29 cellular contexts compared by ENCODE assay signal in the genomic region with DNA sequence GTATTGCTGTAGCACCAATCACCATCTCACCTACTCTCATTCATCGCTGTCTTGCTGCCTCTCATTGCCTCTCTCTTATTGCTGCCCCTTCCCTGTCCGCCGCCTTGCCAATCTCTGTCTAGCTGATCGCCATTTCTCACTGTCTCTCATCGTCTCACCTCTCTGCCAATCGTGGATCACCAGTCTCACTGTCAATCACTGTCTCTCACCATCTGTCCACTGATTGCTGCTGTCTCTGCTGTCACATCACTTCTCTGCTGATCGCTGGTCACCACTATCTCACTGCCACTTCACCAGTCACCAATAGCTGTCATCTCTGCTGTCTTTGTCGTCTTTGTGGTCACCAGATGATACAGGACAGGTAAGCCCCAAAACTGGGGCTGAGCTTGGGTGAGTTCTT. TPM values are rescaled to one million over a fixed set of nuclear protein-coding genes. Genes with fewer than 3 reads are reported as not detected.
"Had no signal": no experiment of that assay in that cellular context is flagged by ENCODE, and none has a peak within 500 bp of the region (broad histone marks: within the 10 kb centered on the region; RNA-seq: fewer than 3 reads in every experiment).

No MANE protein-coding gene starts in this region.

- H3K27me3 ChIP-seq: dorsolateral prefrontal cortex had no signal

- DNase-seq: dermis blood vessel endothelial cell; dorsolateral prefrontal cortex; effector CD4-positive, alpha-beta T cell; effector memory CD4-positive, alpha-beta T cell; esophagus squamous epithelium; foreskin fibroblast; foreskin melanocyte; gastrocnemius medialis; glutamatergic neuron; head of caudate nucleus; heart right ventricle; hippocampal formation; left cardiac atrium; left lung; left ventricle myocardium superior; lower lobe of right lung; mesenchymal stem cell; mucosa of descending colon; naive B cell had no signal

- H3K36me3 ChIP-seq: esophagus squamous epithelium, gastrocnemius medialis, heart right ventricle, left lung, lower lobe of right lung had no signal

- H3K36me3 Mint-ChIP-seq: mesothelial cell of epicardium, naive B cell had no signal

- H3K4me3 Mint-ChIP-seq: mesothelial cell of epicardium, naive B cell had no signal

- H3K4me1 ChIP-seq: gastrocnemius medialis, heart right ventricle, left lung, lower lobe of right lung had no signal

- FAIRE-seq: colon, endothelial cell of umbilical vein, islet of Langerhans, keratinocyte had no signal

- H3K9me3 ChIP-seq: esophagus squamous epithelium, gastrocnemius medialis, heart right ventricle, lower lobe of right lung, mucosa of descending colon had no signal

- H3K4me3 ChIP-seq: coronary artery, dorsolateral prefrontal cortex, esophagus squamous epithelium, gastrocnemius medialis, heart right ventricle, left lung, lower lobe of right lung, mucosa of descending colon had no signal

- H3K27ac ChIP-seq: coronary artery, dorsolateral prefrontal cortex, esophagus squamous epithelium, gastrocnemius medialis, heart right ventricle, left lung, lower lobe of right lung had no signal

- H3K27ac Mint-ChIP-seq: mesothelial cell of epicardium, naive B cell had no signal

- H3K4me1 Mint-ChIP-seq: mesothelial cell of epicardium had no signal

- ATAC-seq: gastrocnemius medialis, heart right ventricle, left cardiac atrium, left lung, left ventricle myocardium superior, lower lobe of right lung, mucosa of descending colon had no signal

RNA-seq across cellular contexts. Expression of a gene that starts 45.7 kb away (rescaled TPM):
- total RNA-seq: dermis blood vessel endothelial cell, endothelial cell of umbilical vein, glomerular endothelial cell, heart right ventricle, left cardiac atrium, left ventricle myocardium superior, lung microvascular endothelial cell, mesenteric fat pad, myocyte had no signal
- polyA plus RNA-seq: endothelial cell of umbilical vein, heart right ventricle had no signal
